ENCODE assay signal across 1 cellular context in the genomic region with DNA sequence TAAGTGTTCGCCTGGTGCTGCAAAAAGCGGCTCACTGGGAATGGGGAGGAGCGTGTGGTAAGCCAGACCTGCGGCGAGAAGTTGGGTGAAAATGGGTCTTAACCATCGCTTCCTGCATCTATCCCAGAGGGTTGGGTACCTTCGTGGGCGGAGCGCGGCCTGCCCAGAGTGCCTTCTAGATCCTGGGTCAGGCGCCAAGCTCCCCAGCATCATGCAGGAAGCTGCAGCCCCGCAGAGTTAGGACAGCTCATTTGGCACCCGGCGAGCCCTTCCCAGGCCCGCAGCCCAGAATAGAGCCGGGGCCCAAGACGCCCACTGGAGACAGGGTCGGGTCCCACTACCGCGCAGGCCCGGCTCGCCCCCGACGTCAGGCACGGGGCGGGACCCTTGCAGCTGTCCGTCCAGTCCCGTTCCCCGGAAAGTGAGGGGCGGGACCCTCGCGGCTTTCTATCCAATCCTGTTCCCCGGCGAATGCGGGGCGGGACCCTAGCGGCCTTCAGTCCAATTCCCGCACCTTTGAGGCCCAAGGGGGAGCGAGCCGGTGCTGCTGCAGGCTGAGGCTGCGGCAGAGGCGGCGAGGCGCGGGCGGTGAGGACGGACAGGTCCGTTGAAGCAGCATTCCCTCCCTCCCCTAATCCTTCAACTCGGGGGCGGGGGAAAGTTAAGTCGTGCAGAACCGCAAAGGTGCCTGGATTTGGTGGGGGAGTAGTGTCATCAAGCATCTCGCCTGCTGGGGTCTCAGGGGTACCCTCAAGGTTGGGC.
TF ChIP-seq lines count a peak whose summit lies in the region.

A gene with protein sequence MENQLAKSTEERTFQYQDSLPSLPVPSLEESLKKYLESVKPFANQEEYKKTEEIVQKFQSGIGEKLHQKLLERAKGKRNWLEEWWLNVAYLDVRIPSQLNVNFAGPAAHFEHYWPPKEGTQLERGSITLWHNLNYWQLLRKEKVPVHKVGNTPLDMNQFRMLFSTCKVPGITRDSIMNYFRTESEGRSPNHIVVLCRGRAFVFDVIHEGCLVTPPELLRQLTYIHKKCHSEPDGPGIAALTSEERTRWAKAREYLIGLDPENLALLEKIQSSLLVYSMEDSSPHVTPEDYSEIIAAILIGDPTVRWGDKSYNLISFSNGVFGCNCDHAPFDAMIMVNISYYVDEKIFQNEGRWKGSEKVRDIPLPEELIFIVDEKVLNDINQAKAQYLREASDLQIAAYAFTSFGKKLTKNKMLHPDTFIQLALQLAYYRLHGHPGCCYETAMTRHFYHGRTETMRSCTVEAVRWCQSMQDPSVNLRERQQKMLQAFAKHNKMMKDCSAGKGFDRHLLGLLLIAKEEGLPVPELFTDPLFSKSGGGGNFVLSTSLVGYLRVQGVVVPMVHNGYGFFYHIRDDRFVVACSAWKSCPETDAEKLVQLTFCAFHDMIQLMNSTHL (plus strand): TSS at position 499 of the 762 bp plus-strand sequence. CDS start 3,405 bp downstream, outside the sequence.

TF ChIP-seq in HEK293, 187 proteins besides CTCF, POLR2A, EP300 and RAD21 (continued from another document):
- TF ChIP-seq KLF17 (tag by site-specific recombination; IDR thresholded peaks at IDR 0.05): no peak; the same call in none of the 2 replicates
- no peak for TF ChIP-seq PRDM1 (tag by site-specific recombination; IDR thresholded peaks at IDR 0.05)
- TF ChIP-seq PBX3 (CRISPR knock-in tag; IDR thresholded peaks at IDR 0.05): no peak; the same call in 1 of the 2 replicates
- no peak for TF ChIP-seq ZNF350 (tag by site-specific recombination; IDR thresholded peaks at IDR 0.05)
- TF ChIP-seq ZBTB44 (tag by site-specific recombination; IDR thresholded peaks at IDR 0.05): peak; percentile 45
- TF ChIP-seq KLF16 (tag by site-specific recombination; IDR thresholded peaks at IDR 0.05): peak; percentile 55; the same call in 1 of the 2 replicates
- no peak for TF ChIP-seq ZNF404 (tag by site-specific recombination; IDR thresholded peaks at IDR 0.05)
- TF ChIP-seq KLF10 (tag by site-specific recombination; IDR thresholded peaks at IDR 0.05): no peak
- TF ChIP-seq ZBTB11 (tag by site-specific recombination; conservative IDR thresholded peaks at IDR 0.05; ENCODE audit: low read depth): peak; percentile 31; the same call in 1 of the 2 replicates
- no peak for TF ChIP-seq ZNF510 (tag by site-specific recombination; IDR thresholded peaks at IDR 0.05; ENCODE audit: insufficient replicate concordance)
- TF ChIP-seq ZBTB1 (tag by site-specific recombination; IDR thresholded peaks at IDR 0.05): peak; percentile 76; the same call in 1 of the 2 replicates
- TF ChIP-seq, protein P1, sequence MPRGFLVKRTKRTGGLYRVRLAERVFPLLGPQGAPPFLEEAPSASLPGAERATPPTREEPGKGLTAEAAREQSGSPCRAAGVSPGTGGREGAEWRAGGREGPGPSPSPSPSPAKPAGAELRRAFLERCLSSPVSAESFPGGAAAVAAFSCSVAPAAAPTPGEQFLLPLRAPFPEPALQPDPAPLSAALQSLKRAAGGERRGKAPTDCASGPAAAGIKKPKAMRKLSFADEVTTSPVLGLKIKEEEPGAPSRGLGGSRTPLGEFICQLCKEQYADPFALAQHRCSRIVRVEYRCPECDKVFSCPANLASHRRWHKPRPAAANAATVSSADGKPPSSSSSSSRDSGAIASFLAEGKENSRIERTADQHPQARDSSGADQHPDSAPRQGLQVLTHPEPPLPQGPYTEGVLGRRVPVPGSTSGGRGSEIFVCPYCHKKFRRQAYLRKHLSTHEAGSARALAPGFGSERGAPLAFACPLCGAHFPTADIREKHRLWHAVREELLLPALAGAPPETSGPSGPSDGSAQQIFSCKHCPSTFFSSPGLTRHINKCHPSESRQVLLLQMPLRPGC (tag by site-specific recombination; IDR thresholded peaks at IDR 0.05): no peak
- no peak for TF ChIP-seq ZNF518A (tag by site-specific recombination; conservative IDR thresholded peaks at IDR 0.05; ENCODE audit: low read depth)
- no peak for TF ChIP-seq ZNF560 (tag by site-specific recombination; IDR thresholded peaks at IDR 0.05; ENCODE audit: borderline replicate concordance)
- no peak for TF ChIP-seq SCRT1 (tag by site-specific recombination; IDR thresholded peaks at IDR 0.05; ENCODE audit: borderline replicate concordance)
- peak; percentile 91 for TF ChIP-seq ZFP69B (tag by site-specific recombination; IDR thresholded peaks at IDR 0.05)
- no peak for TF ChIP-seq ZSCAN5A (tag by site-specific recombination; IDR thresholded peaks at IDR 0.05)
- no peak for TF ChIP-seq ZFP3 (tag by site-specific recombination; IDR thresholded peaks at IDR 0.05; ENCODE audit: low read depth)
- TF ChIP-seq ZNF302 (tag by site-specific recombination; IDR thresholded peaks at IDR 0.05; ENCODE audit: low read depth): no peak
- TF ChIP-seq KLF8 (tag by site-specific recombination; IDR thresholded peaks at IDR 0.05): no peak; the same call in 1 of the 2 replicates
- no peak for TF ChIP-seq ZNF792 (tag by site-specific recombination; IDR thresholded peaks at IDR 0.05)
- no peak for TF ChIP-seq ZNF521 (tag by site-specific recombination; IDR thresholded peaks at IDR 0.05)
- TF ChIP-seq MEIS1 (CRISPR knock-in tag; IDR thresholded peaks at IDR 0.05; ENCODE audit: borderline replicate concordance): no peak
- no peak for TF ChIP-seq MYNN (tag by site-specific recombination; IDR thresholded peaks at IDR 0.05; ENCODE audit: borderline replicate concordance)
- TF ChIP-seq ZNF335 (tag by site-specific recombination; conservative IDR thresholded peaks at IDR 0.05): peak; percentile 85
- TF ChIP-seq WT1 (tag by site-specific recombination; IDR thresholded peaks at IDR 0.05): peak; percentile 56
- TF ChIP-seq, protein P2, sequence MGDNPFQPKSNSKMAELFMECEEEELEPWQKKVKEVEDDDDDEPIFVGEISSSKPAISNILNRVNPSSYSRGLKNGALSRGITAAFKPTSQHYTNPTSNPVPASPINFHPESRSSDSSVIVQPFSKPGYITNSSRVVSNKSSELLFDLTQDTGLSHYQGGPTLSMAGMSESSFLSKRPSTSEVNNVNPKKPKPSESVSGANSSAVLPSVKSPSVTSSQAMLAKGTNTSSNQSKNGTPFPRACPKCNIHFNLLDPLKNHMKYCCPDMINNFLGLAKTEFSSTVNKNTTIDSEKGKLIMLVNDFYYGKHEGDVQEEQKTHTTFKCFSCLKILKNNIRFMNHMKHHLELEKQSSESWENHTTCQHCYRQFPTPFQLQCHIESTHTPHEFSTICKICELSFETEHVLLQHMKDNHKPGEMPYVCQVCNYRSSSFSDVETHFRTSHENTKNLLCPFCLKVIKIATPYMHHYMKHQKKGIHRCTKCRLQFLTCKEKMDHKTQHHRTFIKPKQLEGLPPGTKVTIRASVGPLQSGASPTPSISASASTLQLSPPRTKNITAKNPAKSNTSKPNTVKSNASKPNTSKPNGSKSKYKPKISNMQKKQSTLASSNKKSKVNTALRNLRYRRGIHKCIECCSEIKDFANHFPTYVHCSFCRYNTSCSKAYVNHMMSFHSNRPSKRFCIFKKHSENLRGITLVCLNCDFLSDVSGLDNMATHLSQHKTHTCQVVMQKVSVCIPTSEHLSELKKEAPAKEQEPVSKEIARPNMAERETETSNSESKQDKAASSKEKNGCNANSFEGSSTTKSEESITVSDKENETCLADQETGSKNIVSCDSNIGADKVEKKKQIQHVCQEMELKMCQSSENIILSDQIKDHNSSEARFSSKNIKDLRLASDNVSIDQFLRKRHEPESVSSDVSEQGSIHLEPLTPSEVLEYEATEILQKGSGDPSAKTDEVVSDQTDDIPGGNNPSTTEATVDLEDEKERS (tag by site-specific recombination; IDR thresholded peaks at IDR 0.05): no peak
